17 cellular contexts compared by ENCODE assay signal in the genomic region with DNA sequence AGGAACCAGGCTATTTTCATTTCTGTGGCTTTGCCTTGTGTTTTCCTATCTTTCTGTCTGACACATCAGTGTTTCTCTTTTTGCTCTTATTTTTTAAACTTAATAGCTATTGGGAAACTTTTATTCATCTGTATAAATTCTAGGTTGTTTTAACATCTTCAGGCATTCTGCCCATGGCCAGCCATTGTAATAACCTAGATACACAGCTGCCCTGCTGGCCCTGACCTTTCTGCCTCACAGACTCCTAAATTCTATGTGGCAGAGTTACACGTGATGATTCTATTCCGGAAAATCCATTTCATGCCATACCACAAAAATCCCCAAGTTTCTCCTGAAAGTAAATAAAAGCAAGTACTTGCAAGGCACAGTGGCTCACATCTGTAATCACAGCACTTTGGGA.
"Had no signal": no experiment of that assay in that cellular context is flagged by ENCODE, and none has a peak within 500 bp of the region (broad histone marks: within the 10 kb centered on the region; RNA-seq: fewer than 3 reads in every experiment).

No MANE protein-coding gene starts in this region.

- DNase-seq: effector CD4-positive, alpha-beta T cell; endodermal cell; foreskin keratinocyte; immature natural killer cell; left cardiac atrium; left ventricle myocardium inferior; lower lobe of right lung; mesenchymal stem cell; midbrain; psoas muscle; sigmoid colon; small intestine; stimulated activated CD4-positive, alpha-beta T cell treated with anti-CD3 and anti-CD28 coated beads, Interleukin-12 subunit alpha, Interleukin-12 subunit beta, amount 100 ng/mL, for 4 hours; stimulated activated naive CD4-positive, alpha-beta T cell; tibial artery; upper lobe of right lung had no signal

- H3K27ac Mint-ChIP-seq: endodermal cell, immature natural killer cell had no signal

- H3K4me1 Mint-ChIP-seq: immature natural killer cell had no signal

- H3K4me3 Mint-ChIP-seq: endodermal cell, immature natural killer cell, nephron had no signal

- H3K9me3 Mint-ChIP-seq: endodermal cell, immature natural killer cell had no signal

- H3K36me3 Mint-ChIP-seq: immature natural killer cell had no signal
